In the genomic region with DNA sequence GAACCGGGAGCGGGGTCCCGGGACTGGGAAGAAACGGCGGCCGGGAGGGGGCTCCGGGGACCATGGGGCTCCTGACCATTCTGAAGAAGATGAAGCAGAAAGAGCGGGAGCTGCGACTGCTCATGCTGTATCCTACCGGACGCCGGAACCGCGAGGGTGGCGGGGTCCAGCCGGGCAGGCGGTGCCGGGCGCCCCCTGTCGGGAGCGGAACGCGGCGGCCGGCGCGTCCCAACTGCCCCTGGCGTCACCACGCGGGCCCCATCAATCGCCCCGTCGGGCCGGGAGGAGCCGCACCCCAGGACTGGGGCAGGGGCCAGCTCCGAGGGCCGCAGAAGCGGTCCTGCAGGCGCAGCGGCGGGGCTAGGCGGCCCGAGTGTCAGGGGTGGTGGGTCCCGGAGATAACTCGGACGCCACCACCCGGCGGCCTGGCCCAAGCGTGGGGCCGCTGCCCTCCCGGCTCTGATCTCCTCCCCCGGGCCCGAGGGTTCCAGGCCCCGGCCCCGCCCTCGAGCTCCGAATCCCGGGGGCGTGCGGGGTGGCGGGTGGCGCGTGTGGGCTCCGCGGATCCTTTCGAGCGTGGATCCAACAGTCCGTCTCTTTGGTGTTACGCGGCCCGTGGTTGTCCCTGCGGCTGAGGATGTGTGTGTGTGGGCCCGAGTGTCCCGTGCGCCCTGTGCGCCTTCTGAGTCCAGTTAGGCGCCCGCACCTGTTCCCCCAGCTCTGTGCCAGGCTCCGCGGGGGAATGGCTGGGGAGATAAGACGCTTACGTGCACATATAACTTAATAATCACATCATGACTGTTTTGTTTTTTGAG, we compare ENCODE assay signal across 1 cellular context.
TF ChIP-seq lines count a peak whose summit lies in the region.

A gene (plus strand): TSS at position 15 of the 815 bp plus-strand sequence. CDS start 48 bp downstream, at position 63.

TF ChIP-seq in HepG2, 621 proteins besides CTCF, POLR2A, EP300 and RAD21 (continued from another document and continues in another):
- TF ChIP-seq, protein P1, sequence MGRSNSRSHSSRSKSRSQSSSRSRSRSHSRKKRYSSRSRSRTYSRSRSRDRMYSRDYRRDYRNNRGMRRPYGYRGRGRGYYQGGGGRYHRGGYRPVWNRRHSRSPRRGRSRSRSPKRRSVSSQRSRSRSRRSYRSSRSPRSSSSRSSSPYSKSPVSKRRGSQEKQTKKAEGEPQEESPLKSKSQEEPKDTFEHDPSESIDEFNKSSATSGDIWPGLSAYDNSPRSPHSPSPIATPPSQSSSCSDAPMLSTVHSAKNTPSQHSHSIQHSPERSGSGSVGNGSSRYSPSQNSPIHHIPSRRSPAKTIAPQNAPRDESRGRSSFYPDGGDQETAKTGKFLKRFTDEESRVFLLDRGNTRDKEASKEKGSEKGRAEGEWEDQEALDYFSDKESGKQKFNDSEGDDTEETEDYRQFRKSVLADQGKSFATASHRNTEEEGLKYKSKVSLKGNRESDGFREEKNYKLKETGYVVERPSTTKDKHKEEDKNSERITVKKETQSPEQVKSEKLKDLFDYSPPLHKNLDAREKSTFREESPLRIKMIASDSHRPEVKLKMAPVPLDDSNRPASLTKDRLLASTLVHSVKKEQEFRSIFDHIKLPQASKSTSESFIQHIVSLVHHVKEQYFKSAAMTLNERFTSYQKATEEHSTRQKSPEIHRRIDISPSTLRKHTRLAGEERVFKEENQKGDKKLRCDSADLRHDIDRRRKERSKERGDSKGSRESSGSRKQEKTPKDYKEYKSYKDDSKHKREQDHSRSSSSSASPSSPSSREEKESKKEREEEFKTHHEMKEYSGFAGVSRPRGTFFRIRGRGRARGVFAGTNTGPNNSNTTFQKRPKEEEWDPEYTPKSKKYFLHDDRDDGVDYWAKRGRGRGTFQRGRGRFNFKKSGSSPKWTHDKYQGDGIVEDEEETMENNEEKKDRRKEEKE (IDR thresholded peaks at IDR 0.05), result no peak
- no peak for TF ChIP-seq KDM1A (CRISPR knock-in tag; IDR thresholded peaks at IDR 0.05)
- no peak for TF ChIP-seq ZNF225 (CRISPR knock-in tag; IDR thresholded peaks at IDR 0.05)
- TF ChIP-seq ZNF205 (CRISPR knock-in tag; IDR thresholded peaks at IDR 0.05), result 0 out of 2 replicates have a peak, but pooled peaks have one; percentile 6
- TF ChIP-seq, protein P2, sequence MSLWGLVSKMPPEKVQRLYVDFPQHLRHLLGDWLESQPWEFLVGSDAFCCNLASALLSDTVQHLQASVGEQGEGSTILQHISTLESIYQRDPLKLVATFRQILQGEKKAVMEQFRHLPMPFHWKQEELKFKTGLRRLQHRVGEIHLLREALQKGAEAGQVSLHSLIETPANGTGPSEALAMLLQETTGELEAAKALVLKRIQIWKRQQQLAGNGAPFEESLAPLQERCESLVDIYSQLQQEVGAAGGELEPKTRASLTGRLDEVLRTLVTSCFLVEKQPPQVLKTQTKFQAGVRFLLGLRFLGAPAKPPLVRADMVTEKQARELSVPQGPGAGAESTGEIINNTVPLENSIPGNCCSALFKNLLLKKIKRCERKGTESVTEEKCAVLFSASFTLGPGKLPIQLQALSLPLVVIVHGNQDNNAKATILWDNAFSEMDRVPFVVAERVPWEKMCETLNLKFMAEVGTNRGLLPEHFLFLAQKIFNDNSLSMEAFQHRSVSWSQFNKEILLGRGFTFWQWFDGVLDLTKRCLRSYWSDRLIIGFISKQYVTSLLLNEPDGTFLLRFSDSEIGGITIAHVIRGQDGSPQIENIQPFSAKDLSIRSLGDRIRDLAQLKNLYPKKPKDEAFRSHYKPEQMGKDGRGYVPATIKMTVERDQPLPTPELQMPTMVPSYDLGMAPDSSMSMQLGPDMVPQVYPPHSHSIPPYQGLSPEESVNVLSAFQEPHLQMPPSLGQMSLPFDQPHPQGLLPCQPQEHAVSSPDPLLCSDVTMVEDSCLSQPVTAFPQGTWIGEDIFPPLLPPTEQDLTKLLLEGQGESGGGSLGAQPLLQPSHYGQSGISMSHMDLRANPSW (CRISPR knock-in tag; IDR thresholded peaks at IDR 0.05; ENCODE audit: borderline replicate concordance), result no peak; the same call in 1 of the 2 replicates
- TF ChIP-seq TBX3 (IDR thresholded peaks at IDR 0.05; ENCODE audit: borderline replicate concordance), result no peak; the same call in 1 of the 2 replicates
- TF ChIP-seq ZZZ3 (CRISPR knock-in tag; IDR thresholded peaks at IDR 0.05; ENCODE audit: borderline replicate concordance), result no peak; the same call in 1 of the 2 replicates
- no peak for TF ChIP-seq MIXL1 (CRISPR knock-in tag; IDR thresholded peaks at IDR 0.05)
- TF ChIP-seq FOXM1 (CRISPR knock-in tag; IDR thresholded peaks at IDR 0.05), result no peak
- TF ChIP-seq ZNF33B (CRISPR knock-in tag; IDR thresholded peaks at IDR 0.05), result no peak
- TF ChIP-seq IKZF4 (CRISPR knock-in tag; IDR thresholded peaks at IDR 0.05; ENCODE audit: borderline replicate concordance, low read depth, not compliant biosample characterization), result peak; percentile 15
- TF ChIP-seq, protein P3, sequence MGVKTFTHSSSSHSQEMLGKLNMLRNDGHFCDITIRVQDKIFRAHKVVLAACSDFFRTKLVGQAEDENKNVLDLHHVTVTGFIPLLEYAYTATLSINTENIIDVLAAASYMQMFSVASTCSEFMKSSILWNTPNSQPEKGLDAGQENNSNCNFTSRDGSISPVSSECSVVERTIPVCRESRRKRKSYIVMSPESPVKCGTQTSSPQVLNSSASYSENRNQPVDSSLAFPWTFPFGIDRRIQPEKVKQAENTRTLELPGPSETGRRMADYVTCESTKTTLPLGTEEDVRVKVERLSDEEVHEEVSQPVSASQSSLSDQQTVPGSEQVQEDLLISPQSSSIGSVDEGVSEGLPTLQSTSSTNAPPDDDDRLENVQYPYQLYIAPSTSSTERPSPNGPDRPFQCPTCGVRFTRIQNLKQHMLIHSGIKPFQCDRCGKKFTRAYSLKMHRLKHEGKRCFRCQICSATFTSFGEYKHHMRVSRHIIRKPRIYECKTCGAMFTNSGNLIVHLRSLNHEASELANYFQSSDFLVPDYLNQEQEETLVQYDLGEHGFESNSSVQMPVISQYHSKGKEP (CRISPR knock-in tag; IDR thresholded peaks at IDR 0.05), result no peak
- no peak for TF ChIP-seq ZFYVE20 (CRISPR knock-in tag; IDR thresholded peaks at IDR 0.05; ENCODE audit: borderline replicate concordance, low read depth)
- TF ChIP-seq, protein P4, sequence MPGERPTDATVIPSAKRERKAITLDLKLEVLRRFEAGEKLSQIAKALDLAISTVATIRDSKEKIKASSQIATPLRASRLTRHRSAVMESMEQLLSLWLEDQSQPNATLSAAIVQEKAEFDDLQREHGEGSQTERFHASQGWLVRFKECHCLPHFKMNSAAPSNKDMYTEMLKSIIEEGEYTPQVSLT (CRISPR knock-in tag; IDR thresholded peaks at IDR 0.05; ENCODE audit: borderline replicate concordance, low read depth), result no peak
- no peak for TF ChIP-seq MBNL3 (CRISPR knock-in tag; conservative IDR thresholded peaks at IDR 0.05)
- TF ChIP-seq FOXC1 (CRISPR knock-in tag; IDR thresholded peaks at IDR 0.05; ENCODE audit: borderline replicate concordance), result no peak
- TF ChIP-seq PHF20 (CRISPR knock-in tag; IDR thresholded peaks at IDR 0.05), result 0 out of 2 replicates have a peak, but pooled peaks have one; percentile 56
- TF ChIP-seq MTF2 (CRISPR knock-in tag; IDR thresholded peaks at IDR 0.05; ENCODE audit: borderline replicate concordance), result no peak; the same call in 1 of the 2 replicates
- no peak; the same call in 1 of the 2 replicates for TF ChIP-seq EEA1 (CRISPR knock-in tag; IDR thresholded peaks at IDR 0.05; ENCODE audit: borderline replicate concordance)
- no peak for TF ChIP-seq CEBPB (IDR thresholded peaks at IDR 0.05; ENCODE audit: borderline replicate concordance, low read depth, low read length)
- TF ChIP-seq, protein P5, sequence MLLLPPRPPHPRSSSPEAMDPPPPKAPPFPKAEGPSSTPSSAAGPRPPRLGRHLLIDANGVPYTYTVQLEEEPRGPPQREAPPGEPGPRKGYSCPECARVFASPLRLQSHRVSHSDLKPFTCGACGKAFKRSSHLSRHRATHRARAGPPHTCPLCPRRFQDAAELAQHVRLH (CRISPR knock-in tag; IDR thresholded peaks at IDR 0.05; ENCODE audit: borderline replicate concordance, low read depth), result no peak
- no peak for TF ChIP-seq ZNF30 (CRISPR knock-in tag; IDR thresholded peaks at IDR 0.05)
- TF ChIP-seq, protein P6, sequence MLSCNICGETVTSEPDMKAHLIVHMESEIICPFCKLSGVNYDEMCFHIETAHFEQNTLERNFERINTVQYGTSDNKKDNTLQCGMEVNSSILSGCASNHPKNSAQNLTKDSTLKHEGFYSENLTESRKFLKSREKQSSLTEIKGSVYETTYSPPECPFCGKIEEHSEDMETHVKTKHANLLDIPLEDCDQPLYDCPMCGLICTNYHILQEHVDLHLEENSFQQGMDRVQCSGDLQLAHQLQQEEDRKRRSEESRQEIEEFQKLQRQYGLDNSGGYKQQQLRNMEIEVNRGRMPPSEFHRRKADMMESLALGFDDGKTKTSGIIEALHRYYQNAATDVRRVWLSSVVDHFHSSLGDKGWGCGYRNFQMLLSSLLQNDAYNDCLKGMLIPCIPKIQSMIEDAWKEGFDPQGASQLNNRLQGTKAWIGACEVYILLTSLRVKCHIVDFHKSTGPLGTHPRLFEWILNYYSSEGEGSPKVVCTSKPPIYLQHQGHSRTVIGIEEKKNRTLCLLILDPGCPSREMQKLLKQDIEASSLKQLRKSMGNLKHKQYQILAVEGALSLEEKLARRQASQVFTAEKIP (CRISPR knock-in tag; IDR thresholded peaks at IDR 0.05; ENCODE audit: borderline replicate concordance), result no peak
- peak; percentile 70; the same call in 1 of the 2 replicates for TF ChIP-seq ZNF383 (CRISPR knock-in tag; IDR thresholded peaks at IDR 0.05; ENCODE audit: borderline replicate concordance)
- TF ChIP-seq, protein P7, sequence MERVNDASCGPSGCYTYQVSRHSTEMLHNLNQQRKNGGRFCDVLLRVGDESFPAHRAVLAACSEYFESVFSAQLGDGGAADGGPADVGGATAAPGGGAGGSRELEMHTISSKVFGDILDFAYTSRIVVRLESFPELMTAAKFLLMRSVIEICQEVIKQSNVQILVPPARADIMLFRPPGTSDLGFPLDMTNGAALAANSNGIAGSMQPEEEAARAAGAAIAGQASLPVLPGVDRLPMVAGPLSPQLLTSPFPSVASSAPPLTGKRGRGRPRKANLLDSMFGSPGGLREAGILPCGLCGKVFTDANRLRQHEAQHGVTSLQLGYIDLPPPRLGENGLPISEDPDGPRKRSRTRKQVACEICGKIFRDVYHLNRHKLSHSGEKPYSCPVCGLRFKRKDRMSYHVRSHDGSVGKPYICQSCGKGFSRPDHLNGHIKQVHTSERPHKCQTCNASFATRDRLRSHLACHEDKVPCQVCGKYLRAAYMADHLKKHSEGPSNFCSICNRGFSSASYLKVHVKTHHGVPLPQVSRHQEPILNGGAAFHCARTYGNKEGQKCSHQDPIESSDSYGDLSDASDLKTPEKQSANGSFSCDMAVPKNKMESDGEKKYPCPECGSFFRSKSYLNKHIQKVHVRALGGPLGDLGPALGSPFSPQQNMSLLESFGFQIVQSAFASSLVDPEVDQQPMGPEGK (CRISPR knock-in tag; IDR thresholded peaks at IDR 0.05), result 0 out of 2 replicates have a peak, but pooled peaks have one; percentile 36
- no peak; the same call in 1 of the 2 replicates for TF ChIP-seq KLF6 (CRISPR knock-in tag; IDR thresholded peaks at IDR 0.05)
- TF ChIP-seq, protein P8, sequence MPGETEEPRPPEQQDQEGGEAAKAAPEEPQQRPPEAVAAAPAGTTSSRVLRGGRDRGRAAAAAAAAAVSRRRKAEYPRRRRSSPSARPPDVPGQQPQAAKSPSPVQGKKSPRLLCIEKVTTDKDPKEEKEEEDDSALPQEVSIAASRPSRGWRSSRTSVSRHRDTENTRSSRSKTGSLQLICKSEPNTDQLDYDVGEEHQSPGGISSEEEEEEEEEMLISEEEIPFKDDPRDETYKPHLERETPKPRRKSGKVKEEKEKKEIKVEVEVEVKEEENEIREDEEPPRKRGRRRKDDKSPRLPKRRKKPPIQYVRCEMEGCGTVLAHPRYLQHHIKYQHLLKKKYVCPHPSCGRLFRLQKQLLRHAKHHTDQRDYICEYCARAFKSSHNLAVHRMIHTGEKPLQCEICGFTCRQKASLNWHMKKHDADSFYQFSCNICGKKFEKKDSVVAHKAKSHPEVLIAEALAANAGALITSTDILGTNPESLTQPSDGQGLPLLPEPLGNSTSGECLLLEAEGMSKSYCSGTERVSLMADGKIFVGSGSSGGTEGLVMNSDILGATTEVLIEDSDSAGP (CRISPR knock-in tag; IDR thresholded peaks at IDR 0.05; ENCODE audit: borderline replicate concordance), result peak; percentile 78; the same call in 1 of the 2 replicates
- TF ChIP-seq ISL2 (CRISPR knock-in tag; IDR thresholded peaks at IDR 0.05), result 0 out of 2 replicates have a peak, but pooled peaks have one; percentile 2
- TF ChIP-seq ZNF607 (CRISPR knock-in tag; IDR thresholded peaks at IDR 0.05; ENCODE audit: borderline replicate concordance), result 0 out of 2 replicates have a peak, but pooled peaks have one; percentile 8
- 0 out of 2 replicates have a peak, but pooled peaks have one; percentile 39 for TF ChIP-seq HOXA5 (CRISPR knock-in tag; IDR thresholded peaks at IDR 0.05)
- no peak for TF ChIP-seq ZNF326 (CRISPR knock-in tag; IDR thresholded peaks at IDR 0.05; ENCODE audit: borderline replicate concordance)
- TF ChIP-seq ZBTB1 (CRISPR knock-in tag; IDR thresholded peaks at IDR 0.05; ENCODE audit: borderline replicate concordance), result no peak
- TF ChIP-seq, protein P9, sequence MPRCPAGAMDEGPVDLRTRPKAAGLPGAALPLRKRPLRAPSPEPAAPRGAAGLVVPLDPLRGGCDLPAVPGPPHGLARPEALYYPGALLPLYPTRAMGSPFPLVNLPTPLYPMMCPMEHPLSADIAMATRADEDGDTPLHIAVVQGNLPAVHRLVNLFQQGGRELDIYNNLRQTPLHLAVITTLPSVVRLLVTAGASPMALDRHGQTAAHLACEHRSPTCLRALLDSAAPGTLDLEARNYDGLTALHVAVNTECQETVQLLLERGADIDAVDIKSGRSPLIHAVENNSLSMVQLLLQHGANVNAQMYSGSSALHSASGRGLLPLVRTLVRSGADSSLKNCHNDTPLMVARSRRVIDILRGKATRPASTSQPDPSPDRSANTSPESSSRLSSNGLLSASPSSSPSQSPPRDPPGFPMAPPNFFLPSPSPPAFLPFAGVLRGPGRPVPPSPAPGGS (CRISPR knock-in tag; IDR thresholded peaks at IDR 0.05), result no peak
- TF ChIP-seq RXRA (CRISPR knock-in tag; IDR thresholded peaks at IDR 0.05), result no peak
- no peak for TF ChIP-seq FOXO1 (CRISPR knock-in tag; IDR thresholded peaks at IDR 0.05)
- TF ChIP-seq FOXA3 (CRISPR knock-in tag; IDR thresholded peaks at IDR 0.05), result no peak; the same call in 1 of the 2 replicates
- TF ChIP-seq ETV6 (CRISPR knock-in tag; conservative IDR thresholded peaks at IDR 0.05), result no peak
- TF ChIP-seq ZNF543 (CRISPR knock-in tag; IDR thresholded peaks at IDR 0.05), result no peak; the same call in 1 of the 2 replicates
- peak; percentile 75; the same call in 1 of the 2 replicates for TF ChIP-seq POLR2G (IDR thresholded peaks at IDR 0.05; ENCODE audit: low read depth, low read length)
- TF ChIP-seq ZNF430 (CRISPR knock-in tag; IDR thresholded peaks at IDR 0.05), result peak; percentile 59; the same call in 1 of the 2 replicates
- no peak for TF ChIP-seq ZKSCAN8 (CRISPR knock-in tag; IDR thresholded peaks at IDR 0.05; ENCODE audit: borderline replicate concordance)
- no peak for TF ChIP-seq NFIB (CRISPR knock-in tag; IDR thresholded peaks at IDR 0.05; ENCODE audit: borderline replicate concordance)
- TF ChIP-seq SMC3 (IDR thresholded peaks at IDR 0.05; ENCODE audit: low read length), result no peak
- TF ChIP-seq ZMYM4 (CRISPR knock-in tag; IDR thresholded peaks at IDR 0.05), result no peak
- TF ChIP-seq PHF21A (CRISPR knock-in tag; IDR thresholded peaks at IDR 0.05), result peak; percentile 94
- TF ChIP-seq, protein P10, sequence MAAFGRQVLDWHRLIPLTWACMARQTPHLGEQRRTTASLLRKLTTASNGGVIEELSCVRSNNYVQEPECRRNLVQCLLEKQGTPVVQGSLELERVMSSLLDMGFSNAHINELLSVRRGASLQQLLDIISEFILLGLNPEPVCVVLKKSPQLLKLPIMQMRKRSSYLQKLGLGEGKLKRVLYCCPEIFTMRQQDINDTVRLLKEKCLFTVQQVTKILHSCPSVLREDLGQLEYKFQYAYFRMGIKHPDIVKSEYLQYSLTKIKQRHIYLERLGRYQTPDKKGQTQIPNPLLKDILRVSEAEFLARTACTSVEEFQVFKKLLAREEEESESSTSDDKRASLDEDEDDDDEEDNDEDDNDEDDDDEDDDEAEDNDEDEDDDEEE (CRISPR knock-in tag; IDR thresholded peaks at IDR 0.05), result no peak
